ENCODE assay signal across 22 cellular contexts in genomic region chr22:22974156-22974555, GRCh38.
"Had no signal": no experiment of that assay in that cellular context is flagged by ENCODE, and none has a peak within 500 bp of the region (broad histone marks: within the 10 kb centered on the region; RNA-seq: fewer than 3 reads in every experiment).

No MANE protein-coding gene starts in this region.

- ATAC-seq: effector memory CD8-positive, alpha-beta T cell; esophagus mucosa; gastrocnemius medialis; heart right ventricle; left cardiac atrium; lower lobe of right lung; mucosa of descending colon had no signal

- DNase-seq: colonic mucosa; cortex of kidney; effector CD8-positive, alpha-beta T cell; effector memory CD8-positive, alpha-beta T cell; endodermal cell; erythroblast; esophagus squamous epithelium; foreskin fibroblast; foreskin melanocyte; gastrocnemius medialis; glutamatergic neuron; head of caudate nucleus; heart right ventricle; hippocampal formation; left cardiac atrium; left ventricle myocardium inferior; lower lobe of right lung; mesenchymal stem cell; mucosa of descending colon; naive B cell had no signal

- H3K9me3 ChIP-seq: colonic mucosa, gastrocnemius medialis, mucosa of descending colon had no signal

- H3K36me3 ChIP-seq: colonic mucosa, esophagus squamous epithelium, gastrocnemius medialis, heart right ventricle, left ventricle myocardium inferior, lower lobe of right lung had no signal

- H3K4me1 ChIP-seq: colonic mucosa, esophagus squamous epithelium, gastrocnemius medialis, heart right ventricle, left ventricle myocardium inferior, lower lobe of right lung had no signal

- H3K27ac ChIP-seq: colonic mucosa, epithelial cell of prostate, esophagus squamous epithelium, gastrocnemius medialis, heart right ventricle, left ventricle myocardium inferior, lower lobe of right lung had no signal

- H3K4me3 ChIP-seq: colonic mucosa, esophagus squamous epithelium, gastrocnemius medialis, heart right ventricle, left ventricle myocardium inferior, lower lobe of right lung, mucosa of descending colon had no signal

- H3K27me3 ChIP-seq: colonic mucosa, gastrocnemius medialis had no signal
